Comparison of ENCODE assay signal across 29 cellular contexts in genomic region chr3:117348881-117349280, GRCh38.
"Had no signal": no experiment of that assay in that cellular context is flagged by ENCODE, and none has a peak within 500 bp of the region (broad histone marks: within the 10 kb centered on the region; RNA-seq: fewer than 3 reads in every experiment).

No MANE protein-coding gene starts in this region.

- H3K9me3 Mint-ChIP-seq: nephron progenitor cell; neural progenitor cell; stimulated activated naive B cell treated with anti-CD40 and anti-IgM and Interleukin-4, amounts not matched to agents 10 μg/mL and 1 μg/mL and 100 μg/mL, for 72 hours; type B pancreatic cell had no signal

- H3K27me3 ChIP-seq: neural progenitor cell, ovary, right lobe of liver, sigmoid colon, stomach, testis, tibial artery, transverse colon, upper lobe of right lung, uterus had no signal

- ATAC-seq: naive thymus-derived CD8-positive, alpha-beta T cell; natural killer cell treated with Interleukin-12 subunit alpha and Interleukin-12 subunit beta and Interleukin-15 and Interleukin-18, amount 100 ng/mL, for 72 hours; psoas muscle; right cardiac atrium; right lobe of liver; stimulated activated effector memory CD8-positive, alpha-beta T cell treated with anti-CD3 and anti-CD28 coated beads, Interleukin-12 subunit alpha, Interleukin-12 subunit beta, amount 100 ng/mL, for 72 hours; stimulated activated naive B cell treated with anti-CD40 and anti-IgM and Interleukin-4, amounts not matched to agents 10 μg/mL and 1 μg/mL and 100 μg/mL, for 72 hours; upper lobe of right lung had no signal

- H3K36me3 ChIP-seq: neural progenitor cell, ovary, right lobe of liver, sigmoid colon, stomach, tibial artery, transverse colon, upper lobe of right lung, uterus had no signal

- H2AFZ ChIP-seq: neural progenitor cell, parathyroid adenoma had no signal

- H3K4me3 ChIP-seq: neural progenitor cell, ovary, psoas muscle, right lobe of liver, sigmoid colon, stomach, testis, tibial artery, transverse colon, upper lobe of right lung, uterus had no signal

- H3K4me3 Mint-ChIP-seq: naive thymus-derived CD8-positive, alpha-beta T cell; natural killer cell treated with Interleukin-12 subunit alpha and Interleukin-12 subunit beta and Interleukin-15 and Interleukin-18, amount 100 ng/mL, for 72 hours; nephron progenitor cell; neural progenitor cell; stimulated activated effector memory CD8-positive, alpha-beta T cell treated with anti-CD3 and anti-CD28 coated beads, Interleukin-12 subunit alpha, Interleukin-12 subunit beta, amount 100 ng/mL, for 72 hours; stimulated activated naive B cell treated with anti-CD40 and anti-IgM and Interleukin-4, amounts not matched to agents 10 μg/mL and 1 μg/mL and 100 μg/mL, for 72 hours; stimulated activated naive CD8-positive, alpha-beta T cell treated with anti-CD3 and anti-CD28 coated beads, Interleukin-15, Interleukin-2, amounts not matched to agents 100 ng/mL and 50 ng/mL, for 24 hours; type B pancreatic cell had no signal

- DNase-seq: naive thymus-derived CD8-positive, alpha-beta T cell; nephron progenitor cell; occipital lobe; ovary; posterior cingulate gyrus; psoas muscle; right cardiac atrium; right lobe of liver; sigmoid colon; small intestine; stimulated activated CD4-positive, alpha-beta T cell treated with anti-CD3 and anti-CD28 coated beads, Interleukin-15, amount 100 ng/mL, for 24 hours; stimulated activated CD4-positive, alpha-beta T cell treated with anti-CD3 and anti-CD28 coated beads, Interleukin-2, amount 100 ng/mL, for 24 hours; stimulated activated CD4-positive, alpha-beta T cell treated with anti-CD3 and anti-CD28 coated beads, Interleukin-2, amount 100 ng/mL, for 48 hours; stimulated activated CD4-positive, alpha-beta T cell treated with anti-CD3 and anti-CD28 coated beads, Interleukin-4, amount 100 ng/mL, for 24 hours; stimulated activated naive B cell treated with anti-CD40 and anti-IgM and Interleukin-4, amounts not matched to agents 10 μg/mL and 1 μg/mL and 100 μg/mL, for 72 hours; stimulated activated naive CD4-positive, alpha-beta T cell treated with Interleukin-2 at 50 U/mL for 16 hours; stomach; testis; tibial artery; transverse colon; upper lobe of right lung; uterus had no signal

- H3K4me2 ChIP-seq: neural progenitor cell had no signal

- H3K27me3 Mint-ChIP-seq: natural killer cell treated with Interleukin-12 subunit alpha and Interleukin-12 subunit beta and Interleukin-15 and Interleukin-18, amount 100 ng/mL, for 72 hours; progenitor cell of endocrine pancreas; stimulated activated naive B cell treated with anti-CD40 and anti-IgM and Interleukin-4, amounts not matched to agents 10 μg/mL and 1 μg/mL and 100 μg/mL, for 72 hours; stimulated activated naive CD8-positive, alpha-beta T cell treated with anti-CD3 and anti-CD28 coated beads, Interleukin-15, Interleukin-2, amounts not matched to agents 100 ng/mL and 50 ng/mL, for 24 hours; type B pancreatic cell had no signal

- H3K9me3 ChIP-seq: ovary, psoas muscle, right lobe of liver, sigmoid colon, stomach, testis, tibial artery, transverse colon, upper lobe of right lung, uterus had no signal

- H3K27ac ChIP-seq: neural progenitor cell, ovary, parathyroid adenoma, psoas muscle, right lobe of liver, sigmoid colon, stomach, testis, tibial artery, transverse colon, upper lobe of right lung, uterus had no signal

- H3K27ac Mint-ChIP-seq: natural killer cell treated with Interleukin-12 subunit alpha and Interleukin-12 subunit beta and Interleukin-15 and Interleukin-18, amount 100 ng/mL, for 72 hours; nephron progenitor cell; progenitor cell of endocrine pancreas; stimulated activated effector memory CD8-positive, alpha-beta T cell treated with anti-CD3 and anti-CD28 coated beads, Interleukin-12 subunit alpha, Interleukin-12 subunit beta, amount 100 ng/mL, for 72 hours; stimulated activated naive B cell treated with anti-CD40 and anti-IgM and Interleukin-4, amounts not matched to agents 10 μg/mL and 1 μg/mL and 100 μg/mL, for 72 hours; stimulated activated naive CD8-positive, alpha-beta T cell treated with anti-CD3 and anti-CD28 coated beads, Interleukin-15, Interleukin-2, amounts not matched to agents 100 ng/mL and 50 ng/mL, for 24 hours; type B pancreatic cell had no signal

- H3K36me3 Mint-ChIP-seq: naive thymus-derived CD8-positive, alpha-beta T cell; natural killer cell treated with Interleukin-12 subunit alpha and Interleukin-12 subunit beta and Interleukin-15 and Interleukin-18, amount 100 ng/mL, for 72 hours; neural progenitor cell; stimulated activated effector memory CD8-positive, alpha-beta T cell treated with anti-CD3 and anti-CD28 coated beads, Interleukin-12 subunit alpha, Interleukin-12 subunit beta, amount 100 ng/mL, for 72 hours; stimulated activated naive B cell treated with anti-CD40 and anti-IgM and Interleukin-4, amounts not matched to agents 10 μg/mL and 1 μg/mL and 100 μg/mL, for 72 hours; type B pancreatic cell had no signal

- H3K4me1 Mint-ChIP-seq: naive thymus-derived CD8-positive, alpha-beta T cell; nephron progenitor cell; neural progenitor cell; stimulated activated effector memory CD8-positive, alpha-beta T cell treated with anti-CD3 and anti-CD28 coated beads, Interleukin-12 subunit alpha, Interleukin-12 subunit beta, amount 100 ng/mL, for 72 hours; stimulated activated naive B cell treated with anti-CD40 and anti-IgM and Interleukin-4, amounts not matched to agents 10 μg/mL and 1 μg/mL and 100 μg/mL, for 72 hours had no signal

- H3K9ac ChIP-seq: neural progenitor cell, parathyroid adenoma had no signal

- H3K79me2 ChIP-seq: parathyroid adenoma had no signal
